8 cellular contexts compared by ENCODE assay signal in the genomic region with DNA sequence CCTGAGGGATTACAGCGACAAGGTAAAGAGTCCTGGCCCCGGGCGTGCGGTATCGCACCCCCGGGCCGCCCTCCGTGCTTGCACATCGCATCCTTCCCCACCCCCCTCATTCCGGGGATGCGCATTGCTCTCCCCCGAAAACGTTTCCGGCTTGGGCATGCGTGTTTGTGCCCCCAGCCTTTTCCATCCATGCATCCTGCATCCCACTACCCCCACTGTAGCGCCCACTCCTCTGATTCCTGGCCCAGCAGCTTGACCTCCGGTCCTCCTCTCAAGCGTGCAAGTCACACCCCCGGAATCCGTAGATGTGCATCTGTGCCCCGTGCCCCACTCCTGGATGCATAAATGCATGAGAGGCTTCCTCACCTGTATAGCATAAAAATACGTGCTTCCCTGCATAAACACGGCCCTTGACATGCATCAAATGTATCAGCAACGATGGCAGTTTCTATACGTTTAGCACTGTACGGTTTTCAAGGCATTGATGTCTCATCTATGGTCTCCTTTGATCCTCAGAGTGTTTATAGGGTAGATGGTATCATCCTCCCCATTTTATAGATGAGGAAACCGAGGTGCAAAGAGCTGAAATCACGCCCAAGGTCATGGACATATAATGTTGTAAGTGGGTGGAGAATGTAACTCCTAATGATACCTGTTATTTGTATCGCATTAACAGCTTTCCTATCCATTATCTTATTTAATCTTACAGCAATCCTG. TPM values are rescaled to one million over a fixed set of nuclear protein-coding genes. Genes with fewer than 3 reads are reported as not detected.
A peak's percentile ranks its signal among the peaks of the same experiment; 100 is the strongest.
DNase-seq lines count a peak whose midpoint lies in the region; ATAC-seq and TF ChIP-seq lines count a peak whose summit lies in the region.

No MANE protein-coding gene starts in this region.

- no peaks in the 10 kb centered on the region for H3K9me3 ChIP-seq in gastrocnemius medialis

- H3K36me3 Mint-ChIP-seq in WTC11, result no peaks in the 10 kb centered on the region; the same call in 1 of the 2 replicates

- no peak for TF ChIP-seq CTCF in WTC11 (IDR thresholded peaks at IDR 0.05)
- no peak for TF ChIP-seq CTCF in fibroblast of pulmonary artery (IDR thresholded peaks at IDR 0.05; ENCODE audit: low read length, missing control alignments)
- TF ChIP-seq CTCF in gastrocnemius medialis (IDR thresholded peaks at IDR 0.05 in 4 of 5, conservative IDR thresholded peaks at IDR 0.05 in 1 of 5), result no peak

- H3K4me3 Mint-ChIP-seq in WTC11, result peak overlapping the region; percentile 91

- peak overlapping the region; percentile 94 to 95 (median 94) for H3K27ac ChIP-seq in gastrocnemius medialis

- H3K9me3 Mint-ChIP-seq in WTC11, result no peaks in the 10 kb centered on the region

- DNase-seq in NCI-H345 (lab: John Stamatoyannopoulos, UW) (peak; percentile 59), NCI-H345 treated with DMSO at 0.1 percent for 48 hours (lab: John Stamatoyannopoulos, UW; ENCODE audit: unreplicated experiment) (no peak), WTC11 (ENCODE audit: low spot score) (no peak), fibroblast of pulmonary artery (ENCODE audit: low read depth) (no peak), gastrocnemius medialis (no peak), HuH-7.5 (ENCODE audit: low spot score) (no peak)

- TF ChIP-seq POLR2A in gastrocnemius medialis (IDR thresholded peaks at IDR 0.05), result no peak

- in situ Hi-C loops in gastrocnemius medialis (cut with MboI; ENCODE audit: low sequenced_read_pairs in 4 of 4), result no loop called here

- H3K4me3 ChIP-seq in fibroblast of pulmonary artery (replicated peaks; ENCODE audit: low read depth, low read length) (peak overlapping the region; percentile 76), gastrocnemius medialis (peak overlapping the region; percentile 79 to 97 (median 86))

- ATAC-seq in HG02884 (IDR thresholded peaks at IDR 0.05; ENCODE audit: unreplicated experiment) (peak; percentile 18), WTC11 (no peak), gastrocnemius medialis (peak; percentile 3 to 4), GM18870 (IDR thresholded peaks at IDR 0.05; ENCODE audit: unreplicated experiment) (no peak)

- no peaks in the 10 kb centered on the region for H3K36me3 ChIP-seq in gastrocnemius medialis

- no peaks in the 10 kb centered on the region for H3K27me3 Mint-ChIP-seq in WTC11 (ENCODE audit: low read depth)

- CTCF ChIA-PET in WTC11 (lab: Charles Lee), result interaction anchor here (0.6 to 1.6 kb wide), 3 partner anchors 67 to 144 kb away, joined by 3 to 6 read pairs (median 3); no protein-coding TSS in a partner anchor

- peaks cover 58% of the 10 kb centered on the region for H3K4me1 Mint-ChIP-seq in WTC11

- peak overlapping the region; percentile 91 for H3K27ac Mint-ChIP-seq in WTC11

- POLR2A ChIA-PET in WTC11 (lab: Charles Lee), result no interaction called here

- intact Hi-C loops in gastrocnemius medialis (cut with DNase I; ENCODE audit: low total_unique reads), result loop anchor here (5.0 kb wide), 2 partner anchors 182 to 317 kb away; partner anchors contain the start of genes CRY1 and TMEM263

- peaks cover 22 to 23% of the 10 kb centered on the region in 2 donors for H3K4me1 ChIP-seq in gastrocnemius medialis

- no peaks in the 10 kb centered on the region for H3K27me3 ChIP-seq in gastrocnemius medialis

TF ChIP-seq in WTC11, 78 proteins besides CTCF, POLR2A, EP300 and RAD21 (continues in another document):
- TF ChIP-seq NFE2L1 (CRISPR knock-in tag; IDR thresholded peaks at IDR 0.05) (0 out of 2 replicates have a peak, but pooled peaks have one; percentile 8), ZSCAN18 (CRISPR knock-in tag; IDR thresholded peaks at IDR 0.05) (no peak), JUN (CRISPR knock-in tag; IDR thresholded peaks at IDR 0.05) (peak; percentile 5), KAT7 (CRISPR knock-in tag; IDR thresholded peaks at IDR 0.05; ENCODE audit: borderline replicate concordance) (peak; percentile 11; the same call in 1 of the 2 replicates), FOXP1 (CRISPR knock-in tag; IDR thresholded peaks at IDR 0.05; ENCODE audit: borderline replicate concordance) (peak; percentile 80; the same call in 1 of the 2 replicates), ZNF532 (CRISPR knock-in tag; IDR thresholded peaks at IDR 0.05; ENCODE audit: borderline replicate concordance) (no peak), ZNF232 (CRISPR knock-in tag; IDR thresholded peaks at IDR 0.05) (no peak), GRHL2 (CRISPR knock-in tag; IDR thresholded peaks at IDR 0.05; ENCODE audit: insufficient replicate concordance, severe bottlenecking) (no peak)
- TF ChIP-seq, protein P1, sequence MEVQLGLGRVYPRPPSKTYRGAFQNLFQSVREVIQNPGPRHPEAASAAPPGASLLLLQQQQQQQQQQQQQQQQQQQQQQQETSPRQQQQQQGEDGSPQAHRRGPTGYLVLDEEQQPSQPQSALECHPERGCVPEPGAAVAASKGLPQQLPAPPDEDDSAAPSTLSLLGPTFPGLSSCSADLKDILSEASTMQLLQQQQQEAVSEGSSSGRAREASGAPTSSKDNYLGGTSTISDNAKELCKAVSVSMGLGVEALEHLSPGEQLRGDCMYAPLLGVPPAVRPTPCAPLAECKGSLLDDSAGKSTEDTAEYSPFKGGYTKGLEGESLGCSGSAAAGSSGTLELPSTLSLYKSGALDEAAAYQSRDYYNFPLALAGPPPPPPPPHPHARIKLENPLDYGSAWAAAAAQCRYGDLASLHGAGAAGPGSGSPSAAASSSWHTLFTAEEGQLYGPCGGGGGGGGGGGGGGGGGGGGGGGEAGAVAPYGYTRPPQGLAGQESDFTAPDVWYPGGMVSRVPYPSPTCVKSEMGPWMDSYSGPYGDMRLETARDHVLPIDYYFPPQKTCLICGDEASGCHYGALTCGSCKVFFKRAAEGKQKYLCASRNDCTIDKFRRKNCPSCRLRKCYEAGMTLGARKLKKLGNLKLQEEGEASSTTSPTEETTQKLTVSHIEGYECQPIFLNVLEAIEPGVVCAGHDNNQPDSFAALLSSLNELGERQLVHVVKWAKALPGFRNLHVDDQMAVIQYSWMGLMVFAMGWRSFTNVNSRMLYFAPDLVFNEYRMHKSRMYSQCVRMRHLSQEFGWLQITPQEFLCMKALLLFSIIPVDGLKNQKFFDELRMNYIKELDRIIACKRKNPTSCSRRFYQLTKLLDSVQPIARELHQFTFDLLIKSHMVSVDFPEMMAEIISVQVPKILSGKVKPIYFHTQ (CRISPR knock-in tag; IDR thresholded peaks at IDR 0.05), result no peak
- TF ChIP-seq, protein P2, sequence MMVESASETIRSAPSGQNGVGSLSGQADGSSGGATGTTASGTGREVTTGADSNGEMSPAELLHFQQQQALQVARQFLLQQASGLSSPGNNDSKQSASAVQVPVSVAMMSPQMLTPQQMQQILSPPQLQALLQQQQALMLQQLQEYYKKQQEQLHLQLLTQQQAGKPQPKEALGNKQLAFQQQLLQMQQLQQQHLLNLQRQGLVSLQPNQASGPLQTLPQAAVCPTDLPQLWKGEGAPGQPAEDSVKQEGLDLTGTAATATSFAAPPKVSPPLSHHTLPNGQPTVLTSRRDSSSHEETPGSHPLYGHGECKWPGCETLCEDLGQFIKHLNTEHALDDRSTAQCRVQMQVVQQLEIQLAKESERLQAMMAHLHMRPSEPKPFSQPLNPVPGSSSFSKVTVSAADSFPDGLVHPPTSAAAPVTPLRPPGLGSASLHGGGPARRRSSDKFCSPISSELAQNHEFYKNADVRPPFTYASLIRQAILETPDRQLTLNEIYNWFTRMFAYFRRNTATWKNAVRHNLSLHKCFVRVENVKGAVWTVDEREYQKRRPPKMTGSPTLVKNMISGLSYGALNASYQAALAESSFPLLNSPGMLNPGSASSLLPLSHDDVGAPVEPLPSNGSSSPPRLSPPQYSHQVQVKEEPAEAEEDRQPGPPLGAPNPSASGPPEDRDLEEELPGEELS (CRISPR knock-in tag; IDR thresholded peaks at IDR 0.05), result no peak; the same call in 1 of the 2 replicates

RNA-seq across cellular contexts. Expression of gene RIC8B, which starts 0.5 kb away (rescaled TPM):
- total RNA-seq in WTC11 (2021) (14.5 to 20.2 TPM (median 17.3 TPM) in 3 replicates), gastrocnemius medialis (10 to 100 TPM in 2 of 4 donors, 1 to 10 TPM in 2; 6.1 to 16.0 (median 10.0) TPM)

Comparison
In these comparisons a context has a peak if more than half of its experiments do, and no peak if none do; other contexts are left out.
1. ATAC-seq: peak in HG02884 (single experiment) and gastrocnemius medialis (2 of 2); none in WTC11 (single experiment) and GM18870 (single experiment).